Comparison of ENCODE assay signal across 8 cellular contexts in the genomic region with DNA sequence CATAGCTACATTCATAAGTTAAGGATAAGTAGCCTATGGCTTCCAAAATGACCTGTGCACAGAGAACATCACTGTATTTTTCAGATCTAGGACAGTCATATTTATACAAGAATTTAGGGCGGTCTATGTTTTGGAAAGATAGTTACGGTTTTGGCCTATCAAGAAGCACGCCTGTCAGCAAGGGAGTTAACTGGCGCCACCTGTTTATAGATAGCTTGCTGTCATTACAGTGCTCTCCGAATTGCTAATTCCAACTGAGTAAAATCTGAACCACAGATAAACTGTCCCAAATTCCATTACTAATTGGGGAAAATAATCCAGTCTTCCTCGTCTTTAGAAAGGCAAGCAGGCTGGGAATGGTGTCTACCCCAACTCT. TPM values are rescaled to one million over a fixed set of nuclear protein-coding genes. Genes with fewer than 3 reads are reported as not detected.
A peak's percentile ranks its signal among the peaks of the same experiment; 100 is the strongest.
DNase-seq lines count a peak whose midpoint lies in the region; ATAC-seq, FAIRE-seq and TF ChIP-seq lines count a peak whose summit lies in the region.

No MANE protein-coding gene starts in this region.

- ATAC-seq in GM21447 (IDR thresholded peaks at IDR 0.05; ENCODE audit: unreplicated experiment): peak; percentile 32
- no peak for ATAC-seq in HG03469 (IDR thresholded peaks at IDR 0.05; ENCODE audit: unreplicated experiment)

- intact Hi-C loops in ascending aorta (cut with DNase I): loop anchor here (10.0 kb wide), 4 partner anchors 231 to 541 kb away; partner anchors contain the start of genes NEXMIF, RLIM and ZDHHC15

- no peaks in the 10 kb centered on the region for H3K36me3 Mint-ChIP-seq in IgD-negative memory B cell

- H3K9me3 ChIP-seq in ES-I3 (ENCODE audit: control insufficient read depth, insufficient read depth, low read length) (no peaks in the 10 kb centered on the region), ascending aorta (no peaks in the 10 kb centered on the region), stomach smooth muscle (ENCODE audit: control insufficient read depth in 2 of 2, low read length in 2 of 2) (no peaks in the 10 kb centered on the region)

- H3K4me1 ChIP-seq in ES-I3 (ENCODE audit: insufficient read depth, low read length): no peaks in the 10 kb centered on the region
- no peaks in the 10 kb centered on the region for H3K4me1 ChIP-seq in ascending aorta
- no peaks in the 10 kb centered on the region for H3K4me1 ChIP-seq in stomach smooth muscle (ENCODE audit: control insufficient read depth, insufficient read depth, low read length)

- H3K36me3 ChIP-seq in ES-I3 (ENCODE audit: insufficient read depth, low read length) (no peaks in the 10 kb centered on the region), ascending aorta (no peaks in the 10 kb centered on the region), stomach smooth muscle (ENCODE audit: control insufficient read depth in 2 of 2, insufficient read depth in 2 of 2, low read length in 2 of 2) (no peaks in the 10 kb centered on the region)

- no peaks in the 10 kb centered on the region for H3K27me3 ChIP-seq in ascending aorta
- no peaks in the 10 kb centered on the region for H3K27me3 ChIP-seq in stomach smooth muscle (ENCODE audit: control insufficient read depth in 1 of 2, insufficient read depth in 2 of 2, low read length in 2 of 2)

- TF ChIP-seq CTCF in ascending aorta (IDR thresholded peaks at IDR 0.05): no peak

- H3K27ac Mint-ChIP-seq in IgD-negative memory B cell: peak overlapping the region; percentile 97 to 98 (median 97)

- no peaks in the 10 kb centered on the region for H3K9me3 Mint-ChIP-seq in IgD-negative memory B cell

- peak overlapping the region; percentile 81 for H3K9ac ChIP-seq in ES-I3 (ENCODE audit: low read depth, low read length)
- peak overlapping the region; percentile 83 to 93 for H3K9ac ChIP-seq in stomach smooth muscle (ENCODE audit: low read length in 2 of 2)

- DNase-seq in ascending aorta (ENCODE audit: low spot score in 2 of 2) (no peak), inferior parietal cortex (ENCODE audit: extremely low spot score) (peak; percentile 32), frontal cortex (ENCODE audit: low spot score in 2 of 2) (no peak)

- peak overlapping the region in 1 of 2 donors; percentile 81 for H3K27ac ChIP-seq in ascending aorta
- H3K27ac ChIP-seq in stomach smooth muscle (ENCODE audit: low read length): no peak overlapping the region

- no peak for FAIRE-seq in frontal cortex (lab: Jason Lieb, UNC)

- H3K4me3 Mint-ChIP-seq in IgD-negative memory B cell: peak overlapping the region; percentile 94 to 100 (median 98)

- H3K4me3 ChIP-seq in ascending aorta (peak overlapping the region; percentile 49 to 69), stomach smooth muscle (ENCODE audit: low read length in 2 of 2) (peak overlapping the region; percentile 78 to 96)

- H3K4me1 Mint-ChIP-seq in IgD-negative memory B cell: peaks cover 3 to 17% (median 14%) of the 10 kb centered on the region in 3 donors

- no peaks in the 10 kb centered on the region for H3K27me3 Mint-ChIP-seq in IgD-negative memory B cell

RNA-seq across cellular contexts. Expression of gene ABCB7, which starts 0.6 kb away (rescaled TPM):
- 13.2 TPM for polyA plus RNA-seq in IgD-negative memory B cell
- total RNA-seq in ascending aorta: 157 TPM
- total RNA-seq in frontal cortex: 36.3 TPM
